Comparison of ENCODE assay signal across 9 cellular contexts in the genomic region with DNA sequence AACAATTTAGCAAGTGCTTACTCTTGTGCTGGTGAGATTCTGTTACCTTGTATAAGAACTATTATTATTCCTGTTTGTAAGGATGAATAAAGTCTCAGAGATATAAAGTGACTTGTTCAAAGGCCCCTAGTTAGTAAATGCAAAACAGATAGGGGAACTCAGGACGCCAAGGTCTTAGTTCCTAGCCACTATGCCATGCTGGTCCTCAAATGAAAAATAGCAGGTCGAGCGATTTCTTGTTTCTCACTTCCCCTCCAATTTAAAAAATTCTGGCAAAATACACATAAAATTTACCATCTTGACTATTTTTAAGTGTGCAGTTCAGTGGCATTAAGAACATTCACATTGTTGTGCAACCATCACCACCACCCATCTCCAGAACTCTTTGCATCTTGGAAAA. TPM values are rescaled to one million over a fixed set of nuclear protein-coding genes. Genes with fewer than 3 reads are reported as not detected.
DNase-seq lines count a peak whose midpoint lies in the region; ATAC-seq, FAIRE-seq and TF ChIP-seq lines count a peak whose summit lies in the region.
"Had no signal": no experiment of that assay in that cellular context is flagged by ENCODE, and none has a peak within 500 bp of the region (broad histone marks: within the 10 kb centered on the region; RNA-seq: fewer than 3 reads in every experiment).

No MANE protein-coding gene starts in this region.

- 72% methylated on average over 3 of the region's 3 CpGs for WGBS in A549 (ENCODE audit: missing lambda C conversion rate)

- TF ChIP-seq CTCF in A549 (IDR thresholded peaks at IDR 0.05) (no peak), astrocyte (IDR thresholded peaks at IDR 0.05; ENCODE audit: insufficient read depth, low read depth, low read length) (no peak), mesothelial cell of epicardium (IDR thresholded peaks at IDR 0.05; ENCODE audit: unreplicated experiment) (no peak)

- POLR2A ChIA-PET in A549 (lab: Yijun Ruan, JAX): no interaction called here

- no peak for FAIRE-seq in A549 (lab: Jason Lieb, UNC)
- FAIRE-seq in astrocyte (lab: Jason Lieb, UNC): no peak

- CTCF ChIA-PET in A549 (lab: Yijun Ruan, JAX): no interaction called here

- H4K20me1 ChIP-seq in astrocyte (ENCODE audit: insufficient read depth, low read length): peaks cover 18% of the 10 kb centered on the region

- no peak overlapping the region for H3K9ac ChIP-seq in HUES48 (ENCODE audit: low read depth, low read length)
- no peak overlapping the region for H3K9ac ChIP-seq in astrocyte (ENCODE audit: low read length)

- H3K36me3 ChIP-seq in HUES48 (ENCODE audit: control insufficient read depth, insufficient read depth, low read length): no peaks in the 10 kb centered on the region
- H3K36me3 ChIP-seq in astrocyte (ENCODE audit: insufficient read depth, low read length): no peaks in the 10 kb centered on the region

- H3K27me3 Mint-ChIP-seq in astrocyte (ENCODE audit: low read depth, unreplicated experiment): no peaks in the 10 kb centered on the region
- no peaks in the 10 kb centered on the region for H3K27me3 Mint-ChIP-seq in mesothelial cell of epicardium (ENCODE audit: low read depth)

- H3K4me3 Mint-ChIP-seq in astrocyte (ENCODE audit: unreplicated experiment) (peak overlapping the region; percentile 94), mesothelial cell of epicardium (peak overlapping the region; percentile 53)

- H3K27ac Mint-ChIP-seq in astrocyte (ENCODE audit: unreplicated experiment): no peak overlapping the region
- no peak overlapping the region for H3K27ac Mint-ChIP-seq in mesothelial cell of epicardium

- H3K4me3 ChIP-seq in A549 (peak overlapping the region; percentile 56), HUES48 (ENCODE audit: low read depth, low read length) (peak overlapping the region; percentile 89), astrocyte (ENCODE audit: insufficient read depth, low read depth, low read length) (peak overlapping the region; percentile 92)

- H3K4me2 ChIP-seq in A549: peak overlapping the region; percentile 83
- H3K4me2 ChIP-seq in astrocyte (ENCODE audit: low read length): peak overlapping the region; percentile 99

- H3K4me1 Mint-ChIP-seq in astrocyte (ENCODE audit: low read depth, unreplicated experiment) (peaks cover 18% of the 10 kb centered on the region), mesothelial cell of epicardium (peaks cover 26% of the 10 kb centered on the region)

- H3K9me3 ChIP-seq in A549: no peaks in the 10 kb centered on the region
- no peaks in the 10 kb centered on the region for H3K9me3 ChIP-seq in HUES48 (ENCODE audit: control insufficient read depth, insufficient read depth, low read length)
- H3K9me3 ChIP-seq in astrocyte (ENCODE audit: insufficient read depth, low read depth, low read length): no peaks in the 10 kb centered on the region

- no peak for TF ChIP-seq EP300 in A549 (IDR thresholded peaks at IDR 0.05)

- peaks cover 16% of the 10 kb centered on the region for H3K4me1 ChIP-seq in A549
- H3K4me1 ChIP-seq in HUES48 (ENCODE audit: control insufficient read depth, insufficient read depth, low read length): no peaks in the 10 kb centered on the region
- H3K4me1 ChIP-seq in astrocyte (ENCODE audit: insufficient read depth, low read length): peaks cover 17% of the 10 kb centered on the region

- no peak for DNase-seq in A549 (ENCODE audit: low read depth in 1 of 2, low spot score in 1 of 2)
- DNase-seq in astrocyte (ENCODE audit: low read depth): no peak
- DNase-seq in mesothelial cell of epicardium (ENCODE audit: low spot score in 2 of 2, unreplicated experiment in 2 of 2): no peak
- DNase-seq in UCSD-AML1 (lab: John Stamatoyannopoulos, UW; ENCODE audit: unreplicated experiment): no peak
- DNase-seq: GDM1 had no signal

- H3K27me3 ChIP-seq in HUES48 (ENCODE audit: control insufficient read depth, insufficient read depth, low read length) (no peaks in the 10 kb centered on the region), astrocyte (ENCODE audit: insufficient read depth, low read length) (no peaks in the 10 kb centered on the region)

- H3K9me3 Mint-ChIP-seq in astrocyte (ENCODE audit: unreplicated experiment) (no peaks in the 10 kb centered on the region), mesothelial cell of epicardium (no peaks in the 10 kb centered on the region)

- peaks cover 36% of the 10 kb centered on the region for H3K79me2 ChIP-seq in astrocyte (ENCODE audit: insufficient read depth, low read length)

- H3K36me3 Mint-ChIP-seq in astrocyte (ENCODE audit: low read depth, unreplicated experiment): no peaks in the 10 kb centered on the region
- peaks cover 3% of the 10 kb centered on the region for H3K36me3 Mint-ChIP-seq in mesothelial cell of epicardium

- no peak overlapping the region for H2AFZ ChIP-seq in astrocyte (ENCODE audit: low read depth, low read length)

- no peak for TF ChIP-seq POLR2A in A549 (IDR thresholded peaks at IDR 0.05; ENCODE audit: low read length)

- ATAC-seq in A549: no peak
- ATAC-seq in GM21825 (IDR thresholded peaks at IDR 0.05; ENCODE audit: unreplicated experiment): no peak
- ATAC-seq in HG03565 (IDR thresholded peaks at IDR 0.05; ENCODE audit: unreplicated experiment): no peak
- no peak for ATAC-seq in GM19351 (IDR thresholded peaks at IDR 0.05; ENCODE audit: unreplicated experiment)

- H3K27ac ChIP-seq in A549 (peak overlapping the region in 1 of 2 experiments; percentile 89; a peak in 3 of 6 replicates), HUES48 (ENCODE audit: low read depth, low read length) (no peak overlapping the region), astrocyte (ENCODE audit: low read depth, low read length) (no peak overlapping the region)

- no peak for TF ChIP-seq RAD21 in A549 (conservative IDR thresholded peaks at IDR 0.05 in 1 of 2, IDR thresholded peaks at IDR 0.05 in 1 of 2)

TF ChIP-seq in A549, 52 proteins besides CTCF, POLR2A, EP300 and RAD21:
- TF ChIP-seq JUN (IDR thresholded peaks at IDR 0.05) (0 out of 5 replicates have a peak, but pooled peaks of 1 of the 2 experiments have one; percentile 8), POLR2AphosphoS2 (conservative IDR thresholded peaks at IDR 0.05; ENCODE audit: low read length) (no peak), HDAC2 (IDR thresholded peaks at IDR 0.05) (no peak), RCOR1 (IDR thresholded peaks at IDR 0.05; ENCODE audit: low read depth, low read length) (no peak), CHD2 (IDR thresholded peaks at IDR 0.05; ENCODE audit: low read length, partially characterized antibody) (no peak), CBX8 (IDR thresholded peaks at IDR 0.05) (no peak)
TF ChIP-seq in A549: peak in this region for 1.

RNA-seq across cellular contexts. Expression of a gene that starts 1.1 kb away (rescaled TPM):
- polyA plus RNA-seq in A549 (2011; rRNA removed): 74.4 and 87.7 TPM in 2 replicates
- polyA plus RNA-seq in A549 (2012; cell fraction: cytosol; rRNA removed): 109 and 151 TPM in 2 replicates
- polyA plus RNA-seq in A549 (2012; cell fraction: nucleus; rRNA removed): 315 and 372 TPM in 2 replicates
- polyA plus RNA-seq in A549 (2017; fragmentation: RNase III; extraction: RNeasy Plus Mini Kit Qiagen cat#74134 plus additional on column Dnase treatment): 118 to 149 TPM (median 139 TPM) in 3 replicates
- 239 and 266 TPM in 2 replicates for polyA minus RNA-seq in A549 (2011; rRNA and poly(A)+ RNA removed)
- 106 and 110 TPM in 2 replicates for total RNA-seq in astrocyte
- 111 to 116 TPM (median 115 TPM) in 3 replicates for total RNA-seq in mesothelial cell of epicardium

RNA-seq across cellular contexts. Expression of a gene that starts 12.3 kb away (rescaled TPM):
- 124 and 126 TPM in 2 replicates for polyA plus RNA-seq in A549 (2011; rRNA removed)
- 119 and 126 TPM in 2 replicates for polyA plus RNA-seq in A549 (2012; cell fraction: cytosol; rRNA removed)
- polyA plus RNA-seq in A549 (2012; cell fraction: nucleus; rRNA removed): 90.3 and 104 TPM in 2 replicates
- 110 to 128 TPM (median 116 TPM) in 3 replicates for polyA plus RNA-seq in A549 (2017; fragmentation: RNase III; extraction: RNeasy Plus Mini Kit Qiagen cat#74134 plus additional on column Dnase treatment)
- 85.5 and 90.5 TPM in 2 replicates for polyA minus RNA-seq in A549 (2011; rRNA and poly(A)+ RNA removed)
- total RNA-seq in astrocyte: 100 and 105 TPM in 2 replicates
- total RNA-seq in mesothelial cell of epicardium: 106 to 113 TPM (median 110 TPM) in 3 replicates

RNA-seq across cellular contexts. Expression of a gene that starts 34.6 kb away (rescaled TPM):
- polyA plus RNA-seq in A549 (2011; rRNA removed) (41.4 and 52.9 TPM in 2 replicates), A549 (2017; fragmentation: RNase III; extraction: RNeasy Plus Mini Kit Qiagen cat#74134 plus additional on column Dnase treatment) (81.4 to 88.6 TPM (median 86.4 TPM) in 3 replicates)
- 99.5 and 148 TPM in 2 replicates for polyA plus RNA-seq in A549 (2012; cell fraction: cytosol; rRNA removed)
- 116 and 149 TPM in 2 replicates for polyA plus RNA-seq in A549 (2012; cell fraction: nucleus; rRNA removed)
- 27.3 and 33.1 TPM in 2 replicates for polyA minus RNA-seq in A549 (2011; rRNA and poly(A)+ RNA removed)
- total RNA-seq in astrocyte (145 and 169 TPM in 2 replicates), mesothelial cell of epicardium (108 to 111 TPM (median 111 TPM) in 3 replicates)

RNA-seq across cellular contexts. Expression of a gene that starts 41.4 kb away (rescaled TPM):
- 73.7 and 82.3 TPM in 2 replicates for polyA plus RNA-seq in A549 (2011; rRNA removed)
- polyA plus RNA-seq in A549 (2012; cell fraction: cytosol; rRNA removed): 444 and 555 TPM in 2 replicates
- 310 and 479 TPM in 2 replicates for polyA plus RNA-seq in A549 (2012; cell fraction: nucleus; rRNA removed)
- polyA plus RNA-seq in A549 (2017; fragmentation: RNase III; extraction: RNeasy Plus Mini Kit Qiagen cat#74134 plus additional on column Dnase treatment): 158 to 164 TPM (median 161 TPM) in 3 replicates
- 11.0 and 11.1 TPM in 2 replicates for polyA minus RNA-seq in A549 (2011; rRNA and poly(A)+ RNA removed)
- 153 and 161 TPM in 2 replicates for total RNA-seq in astrocyte
- 117 to 122 TPM (median 119 TPM) in 3 replicates for total RNA-seq in mesothelial cell of epicardium

RNA-seq across cellular contexts. Expression of a gene that starts 52.4 kb away (rescaled TPM):
- not detected in 2 replicates for polyA plus RNA-seq in A549 (2011; rRNA removed)
- polyA plus RNA-seq in A549 (2012; cell fraction: cytosol; rRNA removed): not detected in 2 replicates
- not detected in 2 replicates for polyA plus RNA-seq in A549 (2012; cell fraction: nucleus; rRNA removed)
- polyA plus RNA-seq in A549 (2017; fragmentation: RNase III; extraction: RNeasy Plus Mini Kit Qiagen cat#74134 plus additional on column Dnase treatment): not detected in 3 replicates
- not detected in 2 replicates for polyA minus RNA-seq in A549 (2011; rRNA and poly(A)+ RNA removed)
- total RNA-seq in astrocyte: 0.09 TPM in 1 of 2 replicates, not detected in the other
- total RNA-seq in mesothelial cell of epicardium: not detected in 3 replicates
